Comparison of ENCODE assay signal across 20 cellular contexts in genomic region chr6:45369870-45370269, GRCh38. TPM values are rescaled to one million over a fixed set of nuclear protein-coding genes. Genes with fewer than 3 reads are reported as not detected.
"Had no signal": no experiment of that assay in that cellular context is flagged by ENCODE, and none has a peak within 500 bp of the region (broad histone marks: within the 10 kb centered on the region; RNA-seq: fewer than 3 reads in every experiment).

No MANE protein-coding gene starts in this region.

- DNase-seq: activated CD4-positive, alpha-beta T cell treated with anti-CD3 and anti-CD28 coated beads for 1 hour; activated CD4-positive, alpha-beta T cell treated with anti-CD3 and anti-CD28 coated beads, Interleukin-2, amount 50 U/mL, for 4 hours; activated naive CD4-positive, alpha-beta T cell treated with Interleukin-2 at 50 U/mL for 16 hours; activated T-cell treated with anti-CD3 and anti-CD28 coated beads for 4 hours; central memory CD4-positive, alpha-beta T cell; colonic mucosa; esophagus squamous epithelium; foreskin melanocyte; heart left ventricle; left colon; lower lobe of right lung; right cardiac atrium had no signal

- H3K27me3 ChIP-seq: colonic mucosa, esophagus squamous epithelium, heart left ventricle had no signal

- H3K27me3 Mint-ChIP-seq: brain; progenitor cell of endocrine pancreas; stimulated activated naive CD8-positive, alpha-beta T cell treated with anti-CD3 and anti-CD28 coated beads, Interleukin-15, Interleukin-2, amounts not matched to agents 100 ng/mL and 50 ng/mL, for 24 hours; type B pancreatic cell had no signal

- ATAC-seq: heart left ventricle, left colon, lower lobe of right lung, right cardiac atrium had no signal

- H3K36me3 Mint-ChIP-seq: type B pancreatic cell had no signal

- H3K9me3 Mint-ChIP-seq: stimulated activated naive CD8-positive, alpha-beta T cell treated with anti-CD3 and anti-CD28 coated beads, Interleukin-15, Interleukin-2, amounts not matched to agents 100 ng/mL and 50 ng/mL, for 24 hours; type B pancreatic cell had no signal

- H3K27ac ChIP-seq: colonic mucosa, esophagus squamous epithelium, heart left ventricle, lower lobe of right lung, skin epidermis had no signal

- H3K27ac Mint-ChIP-seq: brain; progenitor cell of endocrine pancreas; stimulated activated naive CD8-positive, alpha-beta T cell treated with anti-CD3 and anti-CD28 coated beads, Interleukin-15, Interleukin-2, amounts not matched to agents 100 ng/mL and 50 ng/mL, for 24 hours; type B pancreatic cell had no signal

- FAIRE-seq: endothelial cell of umbilical vein, islet of Langerhans had no signal

- H3K9me3 ChIP-seq: colonic mucosa, esophagus squamous epithelium, heart left ventricle, lower lobe of right lung had no signal

- H3K4me1 ChIP-seq: colonic mucosa, esophagus squamous epithelium, heart left ventricle, lower lobe of right lung had no signal

- H3K4me3 ChIP-seq: colonic mucosa, esophagus squamous epithelium, heart left ventricle, lower lobe of right lung, skin epidermis had no signal

- H3K4me3 Mint-ChIP-seq: brain; stimulated activated naive CD8-positive, alpha-beta T cell treated with anti-CD3 and anti-CD28 coated beads, Interleukin-15, Interleukin-2, amounts not matched to agents 100 ng/mL and 50 ng/mL, for 24 hours; type B pancreatic cell had no signal

- H3K36me3 ChIP-seq: colonic mucosa, esophagus squamous epithelium, heart left ventricle, lower lobe of right lung had no signal

RNA-seq across cellular contexts. Expression of gene RUNX2, which starts 41.7 kb away (rescaled TPM):
- total RNA-seq: endothelial cell of umbilical vein had no signal
- polyA plus RNA-seq: neural cell had no signal
